In the genomic region with DNA sequence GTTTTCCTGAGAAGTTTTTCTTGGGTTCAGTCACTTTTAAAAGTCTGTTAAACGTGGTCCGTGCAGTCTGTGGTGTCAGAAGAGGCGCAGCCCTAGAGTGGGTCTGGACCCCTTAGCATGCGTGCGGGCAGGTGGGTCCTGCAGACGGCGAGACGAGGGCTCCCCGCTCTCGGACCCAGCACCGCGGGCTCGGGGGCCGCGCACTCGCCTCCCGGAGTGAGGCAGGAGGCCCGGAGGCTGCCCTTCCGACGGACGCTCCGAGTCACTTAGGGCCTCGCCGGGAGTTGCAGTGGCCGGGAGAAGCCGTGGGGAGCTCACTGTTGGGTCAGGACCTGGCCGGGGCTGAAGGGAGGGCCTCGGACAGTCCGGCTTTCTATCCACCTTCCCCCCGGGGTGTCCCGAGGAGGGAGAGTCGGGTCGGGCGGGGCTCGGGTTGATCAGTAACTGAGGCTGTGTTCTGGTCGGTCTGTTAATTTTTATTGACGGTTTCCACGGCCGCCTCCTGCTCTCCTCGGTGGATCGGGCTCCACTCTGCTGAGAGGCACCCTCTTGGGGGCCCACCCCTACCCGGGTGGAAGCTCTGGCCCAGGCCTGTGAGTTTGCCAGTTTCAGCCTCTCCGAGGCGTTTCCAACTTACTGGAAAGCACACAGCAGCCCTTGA, we compare ENCODE assay signal across 9 cellular contexts. TPM values are rescaled to one million over a fixed set of nuclear protein-coding genes. Genes with fewer than 3 reads are reported as not detected.
DNase-seq lines count a peak whose midpoint lies in the region; ATAC-seq and TF ChIP-seq lines count a peak whose summit lies in the region.
"Had no signal": no experiment of that assay in that cellular context is flagged by ENCODE, and none has a peak within 500 bp of the region (broad histone marks: within the 10 kb centered on the region; RNA-seq: fewer than 3 reads in every experiment).

No MANE protein-coding gene starts in this region.

- TF ChIP-seq CTCF in dorsolateral prefrontal cortex (IDR thresholded peaks at IDR 0.05 in 54 of 56, conservative IDR thresholded peaks at IDR 0.05 in 2 of 56; ENCODE audit: low read depth in 1 of 56, partially characterized antibody in 56 of 56) = no peak

- peaks cover 57% of the 10 kb centered on the region for H4K20me1 ChIP-seq in Karpas-422 (ENCODE audit: insufficient read depth, low read depth, low read length)

- intact Hi-C loops in dorsolateral prefrontal cortex (cut with DNase I) = loop anchor here (5.0 to 10.0 kb wide), 3 partner anchors 116 to 266 kb away; partner anchors contain the start of genes BSG (in 1 of the 2), CDC34 (in 1 of the 2), KISS1R (in 1 of the 2) and R3HDM4 (in 1 of the 2)

- peaks cover 59% of the 10 kb centered on the region for H3K4me1 ChIP-seq in CD4-positive, CD25-positive, alpha-beta regulatory T cell (ENCODE audit: control insufficient read depth, insufficient read depth, low read length, poor library complexity, severe bottlenecking)
- peaks cover 13% of the 10 kb centered on the region for H3K4me1 ChIP-seq in Karpas-422 (ENCODE audit: low read length)

- peaks cover 0 to 52% (median 22%) of the 10 kb centered on the region in 4 donors for H3K4me1 Mint-ChIP-seq in CD4-positive, CD25-positive, alpha-beta regulatory T cell
- H3K4me1 Mint-ChIP-seq in naive B cell = peaks cover 34 to 42% (median 41%) of the 10 kb centered on the region in 3 donors

- H3K9me3 ChIP-seq in CD4-positive, CD25-positive, alpha-beta regulatory T cell (ENCODE audit: control insufficient read depth in 2 of 2, low read length in 2 of 2) = no peaks in the 10 kb centered on the region
- no peaks in the 10 kb centered on the region for H3K9me3 ChIP-seq in Karpas-422 (ENCODE audit: low read length)

- H3K9me3 Mint-ChIP-seq in CD4-positive, CD25-positive, alpha-beta regulatory T cell = peaks cover 0 to 1% (median 0%) of the 10 kb centered on the region in 7 donors
- no peaks in the 10 kb centered on the region for H3K9me3 Mint-ChIP-seq in naive B cell

- H2AFZ ChIP-seq in Karpas-422 (ENCODE audit: low read length) = no peak overlapping the region

- peak in 1 of 3 donors; percentile 35 for DNase-seq in CD4-positive, CD25-positive, alpha-beta regulatory T cell
- no peak for DNase-seq in Karpas-422
- DNase-seq in dorsolateral prefrontal cortex = no peak
- no peak for DNase-seq in naive B cell
- no peak for DNase-seq in NCI-H2029 treated with DMSO at 0.1 percent for 48 hours (lab: John Stamatoyannopoulos, UW)
- DNase-seq in amniotic stem cell (lab: John Stamatoyannopoulos, UW) = no peak
- DNase-seq in T1000 (lab: John Stamatoyannopoulos, UW) = no peak
- DNase-seq in NCI-H524 (lab: John Stamatoyannopoulos, UW) = no peak

- peak overlapping the region; percentile 99 for H3K9ac ChIP-seq in Karpas-422 (ENCODE audit: low read length)

- H3K36me3 ChIP-seq in CD4-positive, CD25-positive, alpha-beta regulatory T cell (ENCODE audit: control insufficient read depth, insufficient read depth, low read length) = peaks cover 8% of the 10 kb centered on the region
- H3K36me3 ChIP-seq in Karpas-422 (ENCODE audit: insufficient read depth, low read length) = peaks cover 50% of the 10 kb centered on the region

- no peak for ATAC-seq in CD4-positive, CD25-positive, alpha-beta regulatory T cell (ENCODE audit: low read depth in 2 of 2)
- no peak for ATAC-seq in naive B cell (ENCODE audit: low read depth in 2 of 2)

- H3K27me3 Mint-ChIP-seq in CD4-positive, CD25-positive, alpha-beta regulatory T cell = peaks cover 4% of the 10 kb centered on the region
- H3K27me3 Mint-ChIP-seq in naive B cell = no peaks in the 10 kb centered on the region

- H3K4me2 ChIP-seq in Karpas-422 (ENCODE audit: low read depth, low read length, poor library complexity, severe bottlenecking) = peak overlapping the region; percentile 98

- H3K27me3 ChIP-seq in CD4-positive, CD25-positive, alpha-beta regulatory T cell (ENCODE audit: control insufficient read depth, insufficient read depth, low read length) = no peaks in the 10 kb centered on the region
- H3K27me3 ChIP-seq in Karpas-422 (ENCODE audit: low read length) = no peaks in the 10 kb centered on the region
- H3K27me3 ChIP-seq in dorsolateral prefrontal cortex = no peaks in the 10 kb centered on the region

- peaks cover 57% of the 10 kb centered on the region for H3K79me2 ChIP-seq in Karpas-422 (ENCODE audit: low read length)

- peak overlapping the region; percentile 79 for H3K4me3 ChIP-seq in CD4-positive, CD25-positive, alpha-beta regulatory T cell (ENCODE audit: low read depth, low read length)
- peak overlapping the region; percentile 100 for H3K4me3 ChIP-seq in Karpas-422 (ENCODE audit: low read length)
- peak overlapping the region; percentile 59 to 99 (median 84) for H3K4me3 ChIP-seq in dorsolateral prefrontal cortex

- H3K9me2 ChIP-seq in Karpas-422 (replicated peaks; ENCODE audit: insufficient read depth, low read length) = no peaks in the 10 kb centered on the region

- H3K27ac ChIP-seq in CD4-positive, CD25-positive, alpha-beta regulatory T cell (ENCODE audit: insufficient read depth, low read length, poor library complexity, severe bottlenecking) = peak overlapping the region; percentile 80
- H3K27ac ChIP-seq in Karpas-422 (ENCODE audit: low read length) (peak overlapping the region; percentile 73), dorsolateral prefrontal cortex (peak overlapping the region in 50 of 59 donors; percentile 23 to 100 (median 79))

- peak overlapping the region; percentile 85 to 96 (median 88) for H3K27ac Mint-ChIP-seq in CD4-positive, CD25-positive, alpha-beta regulatory T cell
- peak overlapping the region; percentile 44 to 94 (median 88) for H3K27ac Mint-ChIP-seq in naive B cell

- H3K4me3 Mint-ChIP-seq in CD4-positive, CD25-positive, alpha-beta regulatory T cell = peak overlapping the region; percentile 82 to 93 (median 90)
- H3K4me3 Mint-ChIP-seq in naive B cell = peak overlapping the region; percentile 84 to 93 (median 90)

- peaks cover 16% of the 10 kb centered on the region for H3K36me3 Mint-ChIP-seq in CD4-positive, CD25-positive, alpha-beta regulatory T cell
- peaks cover 0 to 7% of the 10 kb centered on the region in 2 donors for H3K36me3 Mint-ChIP-seq in naive B cell

RNA-seq across cellular contexts. Expression of gene PTBP1, which starts 1.3 kb away (rescaled TPM):
- 308 TPM for total RNA-seq in CD4-positive, CD25-positive, alpha-beta regulatory T cell
- polyA plus RNA-seq in CD4-positive, CD25-positive, alpha-beta regulatory T cell = 100 to 1,000 TPM; 108 to 132 (median 126) TPM
- total RNA-seq in Karpas-422 (2014; rRNA removed; shearing (Covaris generic); ENCODE audit: low replicate concordance) = 170 and 172 TPM in 2 replicates
- 100 to 1,000 TPM in 11 of 120 experiments, 10 to 100 TPM in 109; 40.5 to 125 (median 72.0) TPM for total RNA-seq in dorsolateral prefrontal cortex
- polyA plus RNA-seq in naive B cell (ENCODE audit: low read depth in 6 of 6) = 100 to 1,000 TPM in 5 of 6 donors, 10 to 100 TPM in 1; 70.5 to 209 (median 124) TPM

RNA-seq across cellular contexts. Expression of gene PLPPR3, which starts 23.2 kb away (rescaled TPM):
- not detected for total RNA-seq in CD4-positive, CD25-positive, alpha-beta regulatory T cell
- polyA plus RNA-seq in CD4-positive, CD25-positive, alpha-beta regulatory T cell = not detected
- total RNA-seq in Karpas-422 (2014; rRNA removed; shearing (Covaris generic); ENCODE audit: low replicate concordance) = not detected in 2 replicates
- 10 to 100 TPM in 118 of 120 experiments, 1 to 10 TPM in 2; 7.9 to 52.2 (median 26.6) TPM for total RNA-seq in dorsolateral prefrontal cortex
- not detected for polyA plus RNA-seq in naive B cell (ENCODE audit: low read depth in 6 of 6)
- total RNA-seq: HT1080 had no signal

RNA-seq across cellular contexts. Expression of gene AZU1, which starts 29.1 kb away (rescaled TPM):
- 0.59 TPM for total RNA-seq in CD4-positive, CD25-positive, alpha-beta regulatory T cell
- not detected for polyA plus RNA-seq in CD4-positive, CD25-positive, alpha-beta regulatory T cell
- total RNA-seq in Karpas-422 (2014; rRNA removed; shearing (Covaris generic); ENCODE audit: low replicate concordance) = not detected in 2 replicates
- 1 to 10 TPM in 59 of 120 experiments, under 1 TPM in 48, not detected in 13; 0.28 to 6.9 (median 1.1) TPM for total RNA-seq in dorsolateral prefrontal cortex
- polyA plus RNA-seq in naive B cell (ENCODE audit: low read depth in 6 of 6) = not detected
- total RNA-seq: HT1080 had no signal

RNA-seq across cellular contexts. Expression of gene PRTN3, which starts 42.3 kb away (rescaled TPM):
- not detected for total RNA-seq in CD4-positive, CD25-positive, alpha-beta regulatory T cell
- not detected for polyA plus RNA-seq in CD4-positive, CD25-positive, alpha-beta regulatory T cell
- not detected in 2 replicates for total RNA-seq in Karpas-422 (2014; rRNA removed; shearing (Covaris generic); ENCODE audit: low replicate concordance)
- 1 to 10 TPM in 47 of 120 experiments, under 1 TPM in 37, not detected in 36; 0.46 to 9.3 (median 1.0) TPM for total RNA-seq in dorsolateral prefrontal cortex
- not detected for polyA plus RNA-seq in naive B cell (ENCODE audit: low read depth in 6 of 6)
- total RNA-seq: HT1080 had no signal

RNA-seq across cellular contexts. Expression of gene MISP, which starts 47.6 kb away (rescaled TPM):
- total RNA-seq in CD4-positive, CD25-positive, alpha-beta regulatory T cell = not detected
- not detected for polyA plus RNA-seq in CD4-positive, CD25-positive, alpha-beta regulatory T cell
- not detected in 2 replicates for total RNA-seq in Karpas-422 (2014; rRNA removed; shearing (Covaris generic); ENCODE audit: low replicate concordance)
- 1 to 10 TPM in 3 of 120 experiments, under 1 TPM in 60, not detected in 57; 0.15 to 1.5 (median 0.35) TPM for total RNA-seq in dorsolateral prefrontal cortex
- not detected for polyA plus RNA-seq in naive B cell (ENCODE audit: low read depth in 6 of 6)
